In genomic region chr17:9360610-9361571, GRCh38 we compare ENCODE assay signal across 11 cellular contexts.
DNase-seq lines count a peak whose midpoint lies in the region; ATAC-seq and TF ChIP-seq lines count a peak whose summit lies in the region.
"Had no signal": no experiment of that assay in that cellular context is flagged by ENCODE, and none has a peak within 500 bp of the region (broad histone marks: within the 10 kb centered on the region; RNA-seq: fewer than 3 reads in every experiment).

No MANE protein-coding gene starts in this region.

- intact Hi-C loops in left cardiac atrium (cut with DNase I), result no loop called here

- no peaks in the 10 kb centered on the region for H3K9me3 Mint-ChIP-seq in activated naive CD4-positive, alpha-beta T cell treated with anti-CD3 and anti-CD28 coated beads, Interleukin-2, amount 50 U/mL, for 72 hours
- H3K9me3 Mint-ChIP-seq: activated T-cell treated with anti-CD3 and anti-CD28 coated beads, Interleukin-2, amount 50 U/mL, for 24 hours had no signal

- peak overlapping the region; percentile 17 for H3K4me3 ChIP-seq in retinal pigment epithelial cell (ENCODE audit: low read length)
- H3K4me3 ChIP-seq: stomach had no signal

- peaks cover 0 to 6% of the 10 kb centered on the region in 2 donors for H3K36me3 Mint-ChIP-seq in activated naive CD4-positive, alpha-beta T cell treated with anti-CD3 and anti-CD28 coated beads, Interleukin-2, amount 50 U/mL, for 72 hours

- no peak overlapping the region for H3K27ac Mint-ChIP-seq in activated naive CD4-positive, alpha-beta T cell treated with anti-CD3 and anti-CD28 coated beads, Interleukin-2, amount 50 U/mL, for 72 hours
- H3K27ac Mint-ChIP-seq: activated T-cell treated with anti-CD3 and anti-CD28 coated beads, Interleukin-2, amount 50 U/mL, for 24 hours had no signal

- ATAC-seq in SK-N-SH treated with all-trans-retinoic acid at 6 μM for 48 hours (peak; percentile 83), left cardiac atrium (peak; percentile 53 to 86), HG03571 (IDR thresholded peaks at IDR 0.05; ENCODE audit: unreplicated experiment) (no peak)
- no peak for ATAC-seq in activated naive CD4-positive, alpha-beta T cell treated with anti-CD3 and anti-CD28 coated beads, Interleukin-2, amount 50 U/mL, for 72 hours

- TF ChIP-seq CTCF in retinal pigment epithelial cell (conservative IDR thresholded peaks at IDR 0.05; ENCODE audit: low read depth, low read length), result no peak

- DNase-seq in EH (ENCODE audit: low read depth) (peak; percentile 83), left cardiac atrium (peak; percentile 38), retinal pigment epithelial cell (ENCODE audit: low read depth) (peak; percentile 77), GDM1 (lab: John Stamatoyannopoulos, UW) (no peak)
- no peak for DNase-seq in activated T-cell treated with anti-CD3 and anti-CD28 coated beads, Interleukin-2, amount 50 U/mL, for 48 hours
- DNase-seq in activated naive CD4-positive, alpha-beta T cell treated with anti-CD3 and anti-CD28 coated beads, Interleukin-2, amount 50 U/mL, for 72 hours (ENCODE audit: low spot score in 2 of 2), result no peak
- DNase-seq: activated T-cell treated with anti-CD3 and anti-CD28 coated beads, Interleukin-2, amount 50 U/mL, for 24 hours; NCI-H1105; stomach had no signal

TF ChIP-seq in SK-N-SH treated with all-trans-retinoic acid at 6 μM for 48 hours, 23 proteins besides CTCF, POLR2A, EP300 and RAD21:
- TF ChIP-seq ZNF565 (CRISPR knock-in tag; conservative IDR thresholded peaks at IDR 0.05; ENCODE audit: low read depth) (no peak), PATZ1 (CRISPR knock-in tag; IDR thresholded peaks at IDR 0.05; ENCODE audit: borderline replicate concordance) (no peak), ISL1 (CRISPR knock-in tag; IDR thresholded peaks at IDR 0.05) (peak; percentile 30)

Comparison
In these comparisons a context has a peak if more than half of its experiments do, and no peak if none do; other contexts are left out.
1. DNase-seq: peak in EH (single experiment), left cardiac atrium (single experiment) and retinal pigment epithelial cell (single experiment); none in activated T-cell treated with anti-CD3 and anti-CD28 coated beads, Interleukin-2, amount 50 U/mL, for 48 hours (0 of 2), GDM1 (single experiment) and activated naive CD4-positive, alpha-beta T cell treated with anti-CD3 and anti-CD28 coated beads, Interleukin-2, amount 50 U/mL, for 72 hours (0 of 2).
2. ATAC-seq: peak in SK-N-SH treated with all-trans-retinoic acid at 6 μM for 48 hours (single experiment) and left cardiac atrium (2 of 2); none in activated naive CD4-positive, alpha-beta T cell treated with anti-CD3 and anti-CD28 coated beads, Interleukin-2, amount 50 U/mL, for 72 hours (0 of 2) and HG03571 (single experiment).